In genomic region chr2:197515277-197515797, GRCh38 we compare ENCODE assay signal across 8 cellular contexts. TPM values are rescaled to one million over a fixed set of nuclear protein-coding genes. Genes with fewer than 3 reads are reported as not detected.
DNase-seq lines count a peak whose midpoint lies in the region; ATAC-seq, FAIRE-seq and TF ChIP-seq lines count a peak whose summit lies in the region.

No MANE protein-coding gene starts in this region.

- TF ChIP-seq CTCF in HCT116 (IDR thresholded peaks at IDR 0.05 in 2 of 3, conservative IDR thresholded peaks at IDR 0.05 in 1 of 3; ENCODE audit: borderline replicate concordance in 1 of 3, insufficient read depth in 1 of 3, low read depth in 2 of 3, low read length in 2 of 3) (no peak), cardiac fibroblast (IDR thresholded peaks at IDR 0.05; ENCODE audit: low read depth, low read length) (no peak), uterus (IDR thresholded peaks at IDR 0.05) (no peak)

- intact Hi-C loops in HCT116 (cut with micrococcal nuclease) (no loop called here), uterus (cut with DNase I; ENCODE audit: low total_unique reads) (no loop called here)

- H3K36me3 ChIP-seq in HCT116 (ENCODE audit: control insufficient read depth in 1 of 2, insufficient read depth in 2 of 2, low read length in 2 of 2): peaks cover 0 to 12% of the 10 kb centered on the region in 2 experiments; a peak in 2 of 4 replicates
- H3K36me3 ChIP-seq in uterus: no peaks in the 10 kb centered on the region

- H3K9me3 Mint-ChIP-seq in memory B cell: no peaks in the 10 kb centered on the region

- H4K20me1 ChIP-seq in HCT116 (ENCODE audit: insufficient read depth): no peaks in the 10 kb centered on the region

- DNase-seq in GM12892 (ENCODE audit: insufficient read length): no peak
- peak; percentile 12 for DNase-seq in HCT116 (ENCODE audit: low read depth, low spot score)
- DNase-seq in NCI-H345 treated with DMSO at 0.1 percent for 48 hours (lab: John Stamatoyannopoulos, UW; ENCODE audit: unreplicated experiment): peak; percentile 28
- peak in 1 of 2 donors; percentile 43 for DNase-seq in cardiac fibroblast (ENCODE audit: low read depth in 2 of 2)
- DNase-seq in memory B cell (ENCODE audit: low spot score in 2 of 2): no peak
- DNase-seq in uterus: no peak
- no peak for DNase-seq in stimulated activated CD4-positive, alpha-beta T cell treated with anti-CD3 and anti-CD28 coated beads, Interleukin-2, amount 100 ng/mL, for 24 hours

- H3K27ac Mint-ChIP-seq in memory B cell: peak overlapping the region; percentile 98

- peak; percentile 30 for FAIRE-seq in GM12892 (lab: Jason Lieb, UNC)

- H2AFZ ChIP-seq in HCT116 (ENCODE audit: low read depth, low read length, poor library complexity, severe bottlenecking): peak overlapping the region; percentile 86

- H3K4me1 ChIP-seq in HCT116 (ENCODE audit: control insufficient read depth in 1 of 2, insufficient read depth in 2 of 2, low read length in 2 of 2): peaks cover 10 to 17% of the 10 kb centered on the region in 2 experiments; a peak in 3 of 4 replicates
- peaks cover 0 to 5% of the 10 kb centered on the region in 2 donors for H3K4me1 ChIP-seq in uterus

- RAD21 ChIA-PET in HCT116 (lab: Charles Lee; ENCODE audit: low non-redundant PET in 1 of 2, low total read pairs in 2 of 2, uncharacterized antibody in 2 of 2, unreplicated experiment in 2 of 2): no interaction called here

- H3K4me3 ChIP-seq in HCT116 (replicated peaks in 1 of 2; ENCODE audit: low read depth in 1 of 2, low read length in 2 of 2): peak overlapping the region; percentile 77 to 93
- H3K4me3 ChIP-seq in cardiac fibroblast (replicated peaks in 1 of 2; ENCODE audit: low read depth in 2 of 2, low read length in 2 of 2): peak overlapping the region; percentile 92 to 96
- peak overlapping the region; percentile 65 to 80 for H3K4me3 ChIP-seq in uterus

- ATAC-seq in HCT116: no peak
- peak; percentile 27 for ATAC-seq in memory B cell (ENCODE audit: low read depth)
- ATAC-seq in HG03354 (IDR thresholded peaks at IDR 0.05; ENCODE audit: poor library complexity, severe bottlenecking, unreplicated experiment): no peak

- no peaks in the 10 kb centered on the region for H3K27me3 Mint-ChIP-seq in memory B cell

- H3K9me3 ChIP-seq in HCT116 (ENCODE audit: control insufficient read depth in 1 of 2, insufficient read depth in 1 of 2, low read depth in 1 of 2, low read length in 2 of 2) (peaks cover 0 to 1% of the 10 kb centered on the region in 2 experiments; a peak in 1 of 4 replicates), uterus (no peaks in the 10 kb centered on the region)

- no peak for TF ChIP-seq RAD21 in HCT116 (IDR thresholded peaks at IDR 0.05; ENCODE audit: low read depth)

- H3K27me3 ChIP-seq in HCT116 (ENCODE audit: insufficient read depth, low read length): no peaks in the 10 kb centered on the region
- H3K27me3 ChIP-seq in uterus: no peaks in the 10 kb centered on the region

- CTCF ChIA-PET in HCT116 (lab: Charles Lee): no interaction called here

- peaks cover 2% of the 10 kb centered on the region for H3K36me3 Mint-ChIP-seq in memory B cell

- H3K9ac ChIP-seq in HCT116 (ENCODE audit: low read length): peak overlapping the region; percentile 82

- peaks cover 16% of the 10 kb centered on the region for H3K4me1 Mint-ChIP-seq in memory B cell

- POLR2A ChIA-PET in HCT116 (lab: Charles Lee): interaction anchor here (1.3 to 2.9 kb wide), 4 partner anchors 9 to 62 kb away, joined by 3 to 25 read pairs (median 5); partner anchors contain the start of genes COQ10B, HSPD1 and HSPE1

- BruUV-seq in HCT116 (replicated peaks; lab: Mats Ljungman, UMichigan): TSS peak; percentile 92

- H3K79me2 ChIP-seq in HCT116 (ENCODE audit: insufficient read depth, low read length): peaks cover 42% of the 10 kb centered on the region

- H3K27ac ChIP-seq in HCT116 (ENCODE audit: low read depth, low read length): peak overlapping the region; percentile 74
- peak overlapping the region; percentile 83 to 97 for H3K27ac ChIP-seq in uterus

- H3K4me2 ChIP-seq in HCT116 (ENCODE audit: low read length): peak overlapping the region; percentile 88

- H3K4me3 Mint-ChIP-seq in memory B cell: peak overlapping the region; percentile 98

- no peak; the same call in 1 of the 2 replicates for TF ChIP-seq POLR2A in GM12892 (IDR thresholded peaks at IDR 0.05; ENCODE audit: low read depth, low read length)
- TF ChIP-seq POLR2A in HCT116 (IDR thresholded peaks at IDR 0.05; ENCODE audit: borderline replicate concordance, extremely low read depth, insufficient read depth, insufficient read length): no peak
- no peak for TF ChIP-seq POLR2A in uterus (IDR thresholded peaks at IDR 0.05)

- no peaks in the 10 kb centered on the region for H3K9me2 ChIP-seq in HCT116 (ENCODE audit: insufficient read depth)

TF ChIP-seq in HCT116, 20 proteins besides CTCF, POLR2A, EP300 and RAD21:
- TF ChIP-seq SRF (IDR thresholded peaks at IDR 0.05; ENCODE audit: low read depth) (no peak), ZFX (IDR thresholded peaks at IDR 0.05) (no peak), EZH2phosphoT487 (IDR thresholded peaks at IDR 0.05; ENCODE audit: borderline replicate concordance) (no peak), EGR1 (IDR thresholded peaks at IDR 0.05; ENCODE audit: low read depth) (no peak), FOSL1 (IDR thresholded peaks at IDR 0.05; ENCODE audit: low read depth) (no peak), TCF7L2 (IDR thresholded peaks at IDR 0.05; ENCODE audit: borderline replicate concordance, extremely low read depth, insufficient read depth, insufficient read length) (peak; percentile 68), SP1 (IDR thresholded peaks at IDR 0.05; ENCODE audit: low read depth) (no peak), POLR2AphosphoS5 (IDR thresholded peaks at IDR 0.05; ENCODE audit: low read depth, low read length) (no peak), ZNF274 (IDR thresholded peaks at IDR 0.05; ENCODE audit: low read depth, low read length) (no peak)

RNA-seq across cellular contexts. Expression of gene MOB4, which starts 0.5 kb away (rescaled TPM):
- polyA plus RNA-seq in GM12892 (2012; ENCODE audit: missing spikeins): 24.0 TPM
- total RNA-seq in HCT116 (2021; ENCODE audit: unreplicated experiment): 24.4 TPM
- polyA plus RNA-seq in HCT116 (2012): 14.5 and 19.7 TPM in 2 replicates
- total RNA-seq in uterus: 10 to 100 TPM; 23.3 to 58.6 (median 43.0) TPM

RNA-seq across cellular contexts. Expression of gene HSPE1, which starts 15.2 kb away (rescaled TPM):
- 483 TPM for polyA plus RNA-seq in GM12892 (2012; ENCODE audit: missing spikeins)
- total RNA-seq in HCT116 (2021; ENCODE audit: unreplicated experiment): 291 TPM
- polyA plus RNA-seq in HCT116 (2012): 173 and 265 TPM in 2 replicates
- total RNA-seq in uterus: 10 to 100 TPM; 22.3 to 55.0 (median 39.4) TPM

RNA-seq across cellular contexts. Expression of gene HSPD1, which starts 15.7 kb away (rescaled TPM):
- polyA plus RNA-seq in GM12892 (2012; ENCODE audit: missing spikeins): 524 TPM
- total RNA-seq in HCT116 (2021; ENCODE audit: unreplicated experiment) (995 TPM), uterus (100 to 1,000 TPM in 3 of 4 donors, 10 to 100 TPM in 1; 76.8 to 258 (median 161) TPM)
- polyA plus RNA-seq in HCT116 (2012): 359 and 527 TPM in 2 replicates

Comparison
In these comparisons a context has a peak if more than half of its experiments do, and no peak if none do; other contexts are left out.
1. DNase-seq: peak in HCT116 (single experiment) and NCI-H345 treated with DMSO at 0.1 percent for 48 hours (single experiment); none in GM12892 (single experiment), memory B cell (0 of 2), uterus (0 of 2) and stimulated activated CD4-positive, alpha-beta T cell treated with anti-CD3 and anti-CD28 coated beads, Interleukin-2, amount 100 ng/mL, for 24 hours (0 of 2).
2. Peak in every context shown above with its lines, with median percentiles within 50 percentile points of each other: H3K4me3 ChIP-seq.